Comparison of ENCODE assay signal across 1 cellular context in genomic region chr5:133938039-133938821, GRCh38.
TF ChIP-seq lines count a peak whose summit lies in the region.

No MANE protein-coding gene starts in this region.

TF ChIP-seq in K562, 482 proteins besides CTCF, POLR2A, EP300 and RAD21 (continued from another document and continues in another):
- TF ChIP-seq DEAF1 (CRISPR knock-in tag; IDR thresholded peaks at IDR 0.05) (no peak), JUND (IDR thresholded peaks at IDR 0.05; ENCODE audit: borderline replicate concordance, low read depth, low read length) (peak; percentile 44; the same call in 1 of the 2 replicates), JUND (tag; IDR thresholded peaks at IDR 0.05; ENCODE audit: borderline replicate concordance, low read depth, low read length) (no peak; the same call in 2 of the 3 replicates), ZNF785 (CRISPR knock-in tag; IDR thresholded peaks at IDR 0.05) (no peak), ZFX (CRISPR knock-in tag; IDR thresholded peaks at IDR 0.05) (peak; percentile 64), XRCC3 (IDR thresholded peaks at IDR 0.05) (no peak), BCL6 (CRISPR knock-in tag; IDR thresholded peaks at IDR 0.05) (no peak), SMARCE1 (IDR thresholded peaks at IDR 0.05) (peak; percentile 71; the same call in 1 of the 2 replicates), SMARCC2 (IDR thresholded peaks at IDR 0.05; ENCODE audit: low read depth) (peak; percentile 48; the same call in 1 of the 2 replicates), CLOCK (CRISPR knock-in tag; IDR thresholded peaks at IDR 0.05; ENCODE audit: borderline replicate concordance) (no peak), SNRNP70 (optimal IDR thresholded peaks at IDR 0.05; ENCODE audit: low read depth, low read length) (no peak), TCFL5 (CRISPR knock-in tag; conservative IDR thresholded peaks at IDR 0.05) (0 out of 2 replicates have a peak, but pooled peaks have one; percentile 6), RFX5 (IDR thresholded peaks at IDR 0.05; ENCODE audit: low read depth, low read length) (no peak), ZBTB43 (CRISPR knock-in tag; IDR thresholded peaks at IDR 0.05) (no peak), TAL1 (IDR thresholded peaks at IDR 0.05) (no peak; the same call in 1 of the 2 replicates), KDM4B (IDR thresholded peaks at IDR 0.05; ENCODE audit: borderline replicate concordance in 2 of 2, low read depth in 1 of 2) (no peak), PATZ1 (CRISPR knock-in tag; IDR thresholded peaks at IDR 0.05; ENCODE audit: borderline replicate concordance) (no peak), SREBF1 (IDR thresholded peaks at IDR 0.05; ENCODE audit: borderline replicate concordance, low read depth, low read length) (no peak), FOXJ3 (CRISPR knock-in tag; IDR thresholded peaks at IDR 0.05) (no peak), NRF1 (conservative IDR thresholded peaks at IDR 0.05 in 1 of 2, IDR thresholded peaks at IDR 0.05 in 1 of 2) (no peak), HDAC8 (tag; IDR thresholded peaks at IDR 0.05) (no peak), ZNF133 (CRISPR knock-in tag; IDR thresholded peaks at IDR 0.05) (no peak), GTF2A2 (tag; IDR thresholded peaks at IDR 0.05) (no peak), CBFA2T3 (IDR thresholded peaks at IDR 0.05) (peak; percentile 32; the same call in 1 of the 2 replicates), ZNF586 (CRISPR knock-in tag; conservative IDR thresholded peaks at IDR 0.05) (no peak), NR4A1 (CRISPR knock-in tag; IDR thresholded peaks at IDR 0.05) (no peak), NR4A1 (tag; IDR thresholded peaks at IDR 0.05) (0 out of 2 replicates have a peak, but pooled peaks have one; percentile 46), RBM22 (IDR thresholded peaks at IDR 0.05; ENCODE audit: low read depth, low read length, poor library complexity, severe bottlenecking) (no peak), U2AF2 (optimal IDR thresholded peaks at IDR 0.05; ENCODE audit: low read depth, low read length) (no peak), ZNF197 (CRISPR knock-in tag; IDR thresholded peaks at IDR 0.05; ENCODE audit: low read depth) (peak; percentile 69; the same call in 1 of the 2 replicates), ZNF766 (CRISPR knock-in tag; conservative IDR thresholded peaks at IDR 0.05) (no peak), GATAD2A (IDR thresholded peaks at IDR 0.05) (0 out of 2 replicates have a peak, but pooled peaks have one; percentile 64), SPI1 (IDR thresholded peaks at IDR 0.05; ENCODE audit: borderline replicate concordance, low read depth, low read length) (peak; percentile 78), ELF4 (CRISPR knock-in tag; IDR thresholded peaks at IDR 0.05) (peak; percentile 42; the same call in 1 of the 2 replicates), ZEB2 (IDR thresholded peaks at IDR 0.05) (no peak), GTF2E2 (tag; IDR thresholded peaks at IDR 0.05) (no peak), ZNF449 (CRISPR knock-in tag; IDR thresholded peaks at IDR 0.05) (peak; percentile 5; the same call in 1 of the 2 replicates), TFAM (CRISPR knock-in tag; conservative IDR thresholded peaks at IDR 0.05) (no peak), ZNF140 (CRISPR knock-in tag; IDR thresholded peaks at IDR 0.05) (no peak), CBX5 (IDR thresholded peaks at IDR 0.05; ENCODE audit: borderline replicate concordance, low read depth) (no peak), BDP1 (IDR thresholded peaks at IDR 0.05; ENCODE audit: insufficient read depth, insufficient read length) (no peak), MYNN (IDR thresholded peaks at IDR 0.05) (no peak), MYNN (CRISPR knock-in tag; IDR thresholded peaks at IDR 0.05) (no peak), ZNF212 (CRISPR knock-in tag; IDR thresholded peaks at IDR 0.05) (no peak)
- TF ChIP-seq, protein P1, sequence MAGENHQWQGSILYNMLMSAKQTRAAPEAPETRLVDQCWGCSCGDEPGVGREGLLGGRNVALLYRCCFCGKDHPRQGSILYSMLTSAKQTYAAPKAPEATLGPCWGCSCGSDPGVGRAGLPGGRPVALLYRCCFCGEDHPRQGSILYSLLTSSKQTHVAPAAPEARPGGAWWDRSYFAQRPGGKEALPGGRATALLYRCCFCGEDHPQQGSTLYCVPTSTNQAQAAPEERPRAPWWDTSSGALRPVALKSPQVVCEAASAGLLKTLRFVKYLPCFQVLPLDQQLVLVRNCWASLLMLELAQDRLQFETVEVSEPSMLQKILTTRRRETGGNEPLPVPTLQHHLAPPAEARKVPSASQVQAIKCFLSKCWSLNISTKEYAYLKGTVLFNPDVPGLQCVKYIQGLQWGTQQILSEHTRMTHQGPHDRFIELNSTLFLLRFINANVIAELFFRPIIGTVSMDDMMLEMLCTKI (IDR thresholded peaks at IDR 0.05; ENCODE audit: partially characterized antibody), result no peak
- TF ChIP-seq, protein P2, sequence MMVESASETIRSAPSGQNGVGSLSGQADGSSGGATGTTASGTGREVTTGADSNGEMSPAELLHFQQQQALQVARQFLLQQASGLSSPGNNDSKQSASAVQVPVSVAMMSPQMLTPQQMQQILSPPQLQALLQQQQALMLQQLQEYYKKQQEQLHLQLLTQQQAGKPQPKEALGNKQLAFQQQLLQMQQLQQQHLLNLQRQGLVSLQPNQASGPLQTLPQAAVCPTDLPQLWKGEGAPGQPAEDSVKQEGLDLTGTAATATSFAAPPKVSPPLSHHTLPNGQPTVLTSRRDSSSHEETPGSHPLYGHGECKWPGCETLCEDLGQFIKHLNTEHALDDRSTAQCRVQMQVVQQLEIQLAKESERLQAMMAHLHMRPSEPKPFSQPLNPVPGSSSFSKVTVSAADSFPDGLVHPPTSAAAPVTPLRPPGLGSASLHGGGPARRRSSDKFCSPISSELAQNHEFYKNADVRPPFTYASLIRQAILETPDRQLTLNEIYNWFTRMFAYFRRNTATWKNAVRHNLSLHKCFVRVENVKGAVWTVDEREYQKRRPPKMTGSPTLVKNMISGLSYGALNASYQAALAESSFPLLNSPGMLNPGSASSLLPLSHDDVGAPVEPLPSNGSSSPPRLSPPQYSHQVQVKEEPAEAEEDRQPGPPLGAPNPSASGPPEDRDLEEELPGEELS (CRISPR knock-in tag; IDR thresholded peaks at IDR 0.05; ENCODE audit: borderline replicate concordance), result no peak
- TF ChIP-seq, protein P3, sequence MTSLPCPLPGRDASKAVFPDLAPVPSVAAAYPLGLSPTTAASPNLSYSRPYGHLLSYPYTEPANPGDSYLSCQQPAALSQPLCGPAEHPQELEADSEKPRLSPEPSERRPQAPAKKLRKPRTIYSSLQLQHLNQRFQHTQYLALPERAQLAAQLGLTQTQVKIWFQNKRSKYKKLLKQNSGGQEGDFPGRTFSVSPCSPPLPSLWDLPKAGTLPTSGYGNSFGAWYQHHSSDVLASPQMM (CRISPR knock-in tag; IDR thresholded peaks at IDR 0.05), result no peak
- TF ChIP-seq, protein P4, sequence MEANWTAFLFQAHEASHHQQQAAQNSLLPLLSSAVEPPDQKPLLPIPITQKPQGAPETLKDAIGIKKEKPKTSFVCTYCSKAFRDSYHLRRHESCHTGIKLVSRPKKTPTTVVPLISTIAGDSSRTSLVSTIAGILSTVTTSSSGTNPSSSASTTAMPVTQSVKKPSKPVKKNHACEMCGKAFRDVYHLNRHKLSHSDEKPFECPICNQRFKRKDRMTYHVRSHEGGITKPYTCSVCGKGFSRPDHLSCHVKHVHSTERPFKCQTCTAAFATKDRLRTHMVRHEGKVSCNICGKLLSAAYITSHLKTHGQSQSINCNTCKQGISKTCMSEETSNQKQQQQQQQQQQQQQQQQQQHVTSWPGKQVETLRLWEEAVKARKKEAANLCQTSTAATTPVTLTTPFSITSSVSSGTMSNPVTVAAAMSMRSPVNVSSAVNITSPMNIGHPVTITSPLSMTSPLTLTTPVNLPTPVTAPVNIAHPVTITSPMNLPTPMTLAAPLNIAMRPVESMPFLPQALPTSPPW (CRISPR knock-in tag; IDR thresholded peaks at IDR 0.05), result no peak
- TF ChIP-seq, protein P5, sequence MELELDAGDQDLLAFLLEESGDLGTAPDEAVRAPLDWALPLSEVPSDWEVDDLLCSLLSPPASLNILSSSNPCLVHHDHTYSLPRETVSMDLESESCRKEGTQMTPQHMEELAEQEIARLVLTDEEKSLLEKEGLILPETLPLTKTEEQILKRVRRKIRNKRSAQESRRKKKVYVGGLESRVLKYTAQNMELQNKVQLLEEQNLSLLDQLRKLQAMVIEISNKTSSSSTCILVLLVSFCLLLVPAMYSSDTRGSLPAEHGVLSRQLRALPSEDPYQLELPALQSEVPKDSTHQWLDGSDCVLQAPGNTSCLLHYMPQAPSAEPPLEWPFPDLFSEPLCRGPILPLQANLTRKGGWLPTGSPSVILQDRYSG (tag; conservative IDR thresholded peaks at IDR 0.05; ENCODE audit: low read depth), result peak; percentile 83; the same call in 1 of the 2 replicates
- TF ChIP-seq, protein P6, sequence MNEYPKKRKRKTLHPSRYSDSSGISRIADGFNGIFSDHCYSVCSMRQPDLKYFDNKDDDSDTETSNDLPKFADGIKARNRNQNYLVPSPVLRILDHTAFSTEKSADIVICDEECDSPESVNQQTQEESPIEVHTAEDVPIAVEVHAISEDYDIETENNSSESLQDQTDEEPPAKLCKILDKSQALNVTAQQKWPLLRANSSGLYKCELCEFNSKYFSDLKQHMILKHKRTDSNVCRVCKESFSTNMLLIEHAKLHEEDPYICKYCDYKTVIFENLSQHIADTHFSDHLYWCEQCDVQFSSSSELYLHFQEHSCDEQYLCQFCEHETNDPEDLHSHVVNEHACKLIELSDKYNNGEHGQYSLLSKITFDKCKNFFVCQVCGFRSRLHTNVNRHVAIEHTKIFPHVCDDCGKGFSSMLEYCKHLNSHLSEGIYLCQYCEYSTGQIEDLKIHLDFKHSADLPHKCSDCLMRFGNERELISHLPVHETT (CRISPR knock-in tag; conservative IDR thresholded peaks at IDR 0.05 in 1 of 2, IDR thresholded peaks at IDR 0.05 in 1 of 2), result peak in 1 of 2 experiments; percentile 68; a peak in 2 of 4 replicates
